In genomic region chr3:159458010-159458409, GRCh38 we compare ENCODE assay signal across 13 cellular contexts.
DNase-seq lines count a peak whose midpoint lies in the region; ATAC-seq and TF ChIP-seq lines count a peak whose summit lies in the region.
"Had no signal": no experiment of that assay in that cellular context is flagged by ENCODE, and none has a peak within 500 bp of the region (broad histone marks: within the 10 kb centered on the region; RNA-seq: fewer than 3 reads in every experiment).

No MANE protein-coding gene starts in this region.

- in situ Hi-C loops in GM13977 (cut with MboI; ENCODE audit: low pct_unique_long_range_greater_than_20kb, low sequenced_read_pairs, unreplicated experiment) = no loop called here

- no peak overlapping the region for H3K9ac ChIP-seq in fibroblast of lung (ENCODE audit: insufficient read depth, low read length)

- H3K27me3 ChIP-seq in fibroblast of lung (ENCODE audit: control insufficient read depth, insufficient read depth, low read length) (no peaks in the 10 kb centered on the region), WERI-Rb-1 (ENCODE audit: insufficient read depth, low read depth, severe bottlenecking) (peaks cover 4% of the 10 kb centered on the region)
- H3K27me3 ChIP-seq: heart left ventricle had no signal

- H3K9me3 ChIP-seq in fibroblast of lung (ENCODE audit: control insufficient read depth, insufficient read depth, low read depth, low read length) (no peaks in the 10 kb centered on the region), WERI-Rb-1 (ENCODE audit: severe bottlenecking) (no peaks in the 10 kb centered on the region)
- H3K9me3 ChIP-seq: heart left ventricle had no signal

- H3K4me3 ChIP-seq in fibroblast of lung (replicated peaks in 1 of 4; ENCODE audit: control extremely low read depth in 1 of 4, insufficient read depth in 1 of 4, low read depth in 3 of 4, low read length in 4 of 4) (no peak overlapping the region), skeletal muscle cell (ENCODE audit: low read depth, low read length) (no peak overlapping the region), WERI-Rb-1 (ENCODE audit: low read depth, low read length) (no peak overlapping the region)
- H3K4me3 ChIP-seq: heart left ventricle had no signal

- H4K20me1 ChIP-seq in fibroblast of lung (ENCODE audit: control insufficient read depth, extremely low read depth, insufficient read depth, low read length) = no peaks in the 10 kb centered on the region

- H3K79me2 ChIP-seq in fibroblast of lung (ENCODE audit: control insufficient read depth, insufficient read depth, low read length) = no peaks in the 10 kb centered on the region

- H3K4me1 ChIP-seq in fibroblast of lung (ENCODE audit: control insufficient read depth, extremely low read depth, insufficient read depth, low read length) = peaks cover 5% of the 10 kb centered on the region

- ATAC-seq in GM19351 (IDR thresholded peaks at IDR 0.05; ENCODE audit: unreplicated experiment) = no peak
- ATAC-seq: HepG2 had no signal

- no peaks in the 10 kb centered on the region for H3K36me3 ChIP-seq in fibroblast of lung (ENCODE audit: control insufficient read depth, insufficient read depth, low read length)
- no peaks in the 10 kb centered on the region for H3K36me3 ChIP-seq in WERI-Rb-1
- H3K36me3 ChIP-seq: heart left ventricle had no signal

- H3K27ac ChIP-seq in fibroblast of lung (ENCODE audit: insufficient read depth, low read length) (peak overlapping the region; percentile 43), WERI-Rb-1 (no peak overlapping the region)
- H3K27ac ChIP-seq: heart left ventricle had no signal

- H2AFZ ChIP-seq in fibroblast of lung (ENCODE audit: low read length) = peak overlapping the region; percentile 17

- peak overlapping the region; percentile 48 for H3K4me2 ChIP-seq in fibroblast of lung (ENCODE audit: extremely low read depth, insufficient read depth, low read length)

- DNase-seq in H4 (ENCODE audit: low spot score) = peak; percentile 65
- peak; percentile 81 for DNase-seq in RPMI7951 (ENCODE audit: low read depth)
- peak; percentile 69 to 99 for DNase-seq in fibroblast of lung (ENCODE audit: low read depth in 2 of 2)
- peak; percentile 75 for DNase-seq in skeletal muscle cell (ENCODE audit: low read depth)
- no peak for DNase-seq in GM13977 (ENCODE audit: low spot score)
- no peak for DNase-seq in WERI-Rb-1
- no peak for DNase-seq in activated CD4-positive, CD25-positive, alpha-beta regulatory T cell (lab: John Stamatoyannopoulos, UW)
- DNase-seq: activated naive CD8-positive, alpha-beta T cell treated with anti-CD3 and anti-CD28 coated beads, Interleukin-2, amount 10 ng/mL, durations not matched to agents 7 days and 5 days; heart left ventricle; NCI-H774; occipital lobe had no signal

- TF ChIP-seq CTCF in fibroblast of lung (conservative IDR thresholded peaks at IDR 0.05 in 1 of 2, IDR thresholded peaks at IDR 0.05 in 1 of 2; ENCODE audit: low read depth in 1 of 2, low read length in 2 of 2) (no peak), GM13977 (IDR thresholded peaks at IDR 0.05; ENCODE audit: extremely low read depth, insufficient read depth, missing control alignments) (no peak), WERI-Rb-1 (IDR thresholded peaks at IDR 0.05; ENCODE audit: low read depth, low read length) (no peak)

Comparison
In these comparisons a context has a peak if more than half of its experiments do, and no peak if none do; other contexts are left out.
1. DNase-seq: peak in H4 (single experiment), RPMI7951 (single experiment), fibroblast of lung (2 of 2) and skeletal muscle cell (single experiment); none in GM13977 (single experiment), WERI-Rb-1 (single experiment) and activated CD4-positive, CD25-positive, alpha-beta regulatory T cell (0 of 4).